ENCODE assay signal across 13 cellular contexts in the genomic region with DNA sequence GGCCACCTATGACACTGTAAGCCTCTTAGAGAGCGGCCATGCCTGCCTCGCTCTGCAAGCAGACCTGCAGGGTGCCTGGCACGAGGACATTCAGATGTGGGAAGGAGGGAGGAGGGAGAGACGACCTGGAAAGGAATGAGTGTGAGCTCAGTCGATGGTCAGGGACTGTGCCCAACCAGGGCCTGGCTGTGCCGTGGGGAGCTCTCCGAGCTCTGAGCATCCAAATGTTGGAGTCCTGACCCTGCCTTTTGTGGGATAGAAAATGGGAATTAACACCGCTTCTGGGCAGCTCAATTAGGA. TPM values are rescaled to one million over a fixed set of nuclear protein-coding genes. Genes with fewer than 3 reads are reported as not detected.
DNase-seq lines count a peak whose midpoint lies in the region; ATAC-seq, FAIRE-seq and TF ChIP-seq lines count a peak whose summit lies in the region.
"Had no signal": no experiment of that assay in that cellular context is flagged by ENCODE, and none has a peak within 500 bp of the region (broad histone marks: within the 10 kb centered on the region; RNA-seq: fewer than 3 reads in every experiment).

No MANE protein-coding gene starts in this region.

- no peak for TF ChIP-seq RAD21 in K562 (CRISPR knock-in tag; conservative IDR thresholded peaks at IDR 0.05 in 1 of 2, IDR thresholded peaks at IDR 0.05 in 1 of 2)

- H3K18ac ChIP-seq in mesenchymal stem cell (ENCODE audit: low read depth in 1 of 2, low read length in 2 of 2), result peak overlapping the region; percentile 90 to 93

- H2AFZ ChIP-seq in K562 (ENCODE audit: low read depth, low read length) (peak overlapping the region; percentile 94), mesenchymal stem cell (ENCODE audit: low read depth, low read length) (no peak overlapping the region)

- no peaks in the 10 kb centered on the region for H3K9me3 Mint-ChIP-seq in activated naive CD4-positive, alpha-beta T cell treated with anti-CD3 and anti-CD28 coated beads for 36 hours

- H2BK120ac ChIP-seq in mesenchymal stem cell (ENCODE audit: low read depth, low read length), result no peak overlapping the region

- H3K27ac Mint-ChIP-seq in activated naive CD4-positive, alpha-beta T cell treated with anti-CD3 and anti-CD28 coated beads for 36 hours, result peak overlapping the region; percentile 41
- H3K27ac Mint-ChIP-seq: activated T-cell treated with anti-CD3 and anti-CD28 coated beads, Interleukin-2, amount 50 U/mL, for 72 hours had no signal

- H2BK5ac ChIP-seq in mesenchymal stem cell (ENCODE audit: low read depth, low read length, poor library complexity, severe bottlenecking), result no peak overlapping the region

- H3K9ac ChIP-seq in K562 (ENCODE audit: insufficient read depth in 1 of 2, low read depth in 2 of 2, low read length in 2 of 2), result peak overlapping the region; percentile 76 to 87
- H3K9ac ChIP-seq in mesenchymal stem cell (ENCODE audit: low read length), result peak overlapping the region; percentile 80

- H2BK15ac ChIP-seq in mesenchymal stem cell (ENCODE audit: low read depth, poor library complexity, severe bottlenecking), result peak overlapping the region; percentile 31

- H4K8ac ChIP-seq in mesenchymal stem cell (ENCODE audit: low read length), result peak overlapping the region; percentile 80

- POLR2A ChIA-PET in K562 (lab: Yijun Ruan, JAX), result interaction anchor here (0.6 to 1.6 kb wide), 8 partner anchors 10 to 104 kb away, joined by 4 to 10 read pairs (median 4); a partner anchor contains a TSS

- H3K9me3 ChIP-seq in K562 (replicated peaks; ENCODE audit: control insufficient read depth, insufficient read depth, low read depth, low read length), result no peaks in the 10 kb centered on the region
- H3K9me3 ChIP-seq in mesenchymal stem cell (ENCODE audit: control insufficient read depth, low read length), result no peaks in the 10 kb centered on the region
- H3K9me3 ChIP-seq: heart left ventricle, left ventricle myocardium inferior had no signal

- peaks cover 8% of the 10 kb centered on the region for H3K9me1 ChIP-seq in K562 (ENCODE audit: control insufficient read depth, insufficient read depth, low read length)

- H3K4me2 ChIP-seq in K562 (ENCODE audit: insufficient read depth, low read length), result peak overlapping the region; percentile 66
- H3K4me2 ChIP-seq in mesenchymal stem cell (ENCODE audit: low read length, poor library complexity, severe bottlenecking), result no peak overlapping the region

- no peak overlapping the region for H3K4ac ChIP-seq in mesenchymal stem cell (ENCODE audit: low read depth in 1 of 2, low read length in 2 of 2)

- intact Hi-C loops in activated naive CD4-positive, alpha-beta T cell treated with anti-CD3 and anti-CD28 coated beads for 36 hours (cut with micrococcal nuclease), result no loop called here
- intact Hi-C loops in K562 (cut with micrococcal nuclease), result no loop called here

- no peaks in the 10 kb centered on the region for H4K20me1 ChIP-seq in K562 (replicated peaks; ENCODE audit: control insufficient read depth, insufficient read depth, low read length)

- no peak for TF ChIP-seq CTCF in K562 (IDR thresholded peaks at IDR 0.05 in 2 of 3, conservative IDR thresholded peaks at IDR 0.05 in 1 of 3; ENCODE audit: insufficient read depth in 2 of 3, low read depth in 1 of 3, low read length in 3 of 3)

- peaks cover 2% of the 10 kb centered on the region for H3K36me3 Mint-ChIP-seq in activated naive CD4-positive, alpha-beta T cell treated with anti-CD3 and anti-CD28 coated beads for 36 hours (ENCODE audit: low read depth)

- peak overlapping the region; percentile 100 for H4K91ac ChIP-seq in mesenchymal stem cell (ENCODE audit: low read length)

- H3K27me3 ChIP-seq in K562 (ENCODE audit: control insufficient read depth in 2 of 2, insufficient read depth in 2 of 2, low read length in 2 of 2) (no peaks in the 10 kb centered on the region), mesenchymal stem cell (ENCODE audit: control insufficient read depth in 1 of 2, insufficient read depth in 1 of 2, low read length in 2 of 2) (no peaks in the 10 kb centered on the region)
- H3K27me3 ChIP-seq: heart left ventricle had no signal

- H3K4me3 ChIP-seq in K562 (no peak overlapping the region), mesenchymal stem cell (ENCODE audit: insufficient read depth in 1 of 2, low read depth in 1 of 2, low read length in 2 of 2) (no peak overlapping the region), urinary bladder (ENCODE audit: low read depth, low read length) (no peak overlapping the region)
- H3K4me3 ChIP-seq: heart left ventricle, left ventricle myocardium inferior had no signal

- H3K4me1 ChIP-seq in K562 (replicated peaks in 1 of 2; ENCODE audit: control insufficient read depth in 2 of 2, insufficient read depth in 2 of 2, low read length in 2 of 2), result peaks cover 33 to 63% of the 10 kb centered on the region in 2 experiments
- peaks cover 27% of the 10 kb centered on the region for H3K4me1 ChIP-seq in mesenchymal stem cell (ENCODE audit: control insufficient read depth, insufficient read depth, low read depth, low read length)
- H3K4me1 ChIP-seq in urinary bladder (ENCODE audit: insufficient read depth), result no peaks in the 10 kb centered on the region

- H3K14ac ChIP-seq in mesenchymal stem cell (ENCODE audit: low read length in 2 of 2), result no peak overlapping the region

- H2AK5ac ChIP-seq in mesenchymal stem cell (ENCODE audit: low read length, severe bottlenecking), result peak overlapping the region; percentile 16

- 66% methylated on average over 8 of the region's 8 CpGs for WGBS in K562 (ENCODE audit: insufficient coverage, low coverage, missing lambda C conversion rate)
- 76% methylated on average over 6 of the region's 8 CpGs for WGBS in mesenchymal stem cell
- 55% methylated on average over 8 of the region's 8 CpGs for WGBS in urinary bladder

- ATAC-seq in K562 (no peak), HG02678 (IDR thresholded peaks at IDR 0.05; ENCODE audit: unreplicated experiment) (no peak)
- ATAC-seq: activated T-cell treated with anti-CD3 and anti-CD28 coated beads, Interleukin-2, amount 50 U/mL, for 72 hours had no signal

- no peak for DNase-seq in activated naive CD4-positive, alpha-beta T cell treated with anti-CD3 and anti-CD28 coated beads for 36 hours
- DNase-seq in activated naive CD4-positive, alpha-beta T cell treated with Interleukin-2 at 50 U/mL for 16 hours, result no peak
- DNase-seq in K562 (ENCODE audit: extremely low read depth in 1 of 4, low spot score in 3 of 4) (no peak), mesenchymal stem cell (no peak), NCI-H510A treated with DMSO at 0.1 percent for 48 hours (lab: John Stamatoyannopoulos, UW) (no peak)
- no peak for DNase-seq in stimulated activated CD4-positive, alpha-beta T cell treated with anti-CD3 and anti-CD28 coated beads, Interleukin-12 subunit alpha, Interleukin-12 subunit beta, amount 100 ng/mL, for 4 hours
- DNase-seq: activated CD4-positive, alpha-beta T cell treated with anti-CD3 and anti-CD28 coated beads for 48 hours; activated T-cell treated with anti-CD3 and anti-CD28 coated beads, Interleukin-2, amount 50 U/mL, for 72 hours; heart left ventricle; left ventricle myocardium inferior; NCI-H2029 had no signal

- peaks cover 6% of the 10 kb centered on the region for H3K79me1 ChIP-seq in mesenchymal stem cell (replicated peaks; ENCODE audit: low read length, poor library complexity, severe bottlenecking)

- no peak for FAIRE-seq in K562 (lab: Jason Lieb, UNC)

- no peaks in the 10 kb centered on the region for H3K27me3 Mint-ChIP-seq in activated naive CD4-positive, alpha-beta T cell treated with anti-CD3 and anti-CD28 coated beads for 36 hours (ENCODE audit: low read depth)

- no peak for TF ChIP-seq POLR2A in K562 (conservative IDR thresholded peaks at IDR 0.05)

- H3K36me3 ChIP-seq in K562 (ENCODE audit: control insufficient read depth, insufficient read depth, low read length), result peaks cover 21% of the 10 kb centered on the region; the same call in 2 of the 3 replicates
- H3K36me3 ChIP-seq in mesenchymal stem cell (ENCODE audit: control insufficient read depth in 1 of 2, insufficient read depth in 2 of 2, low read depth in 1 of 2, low read length in 2 of 2), result peaks cover 16 to 30% of the 10 kb centered on the region in 2 experiments
- no peaks in the 10 kb centered on the region for H3K36me3 ChIP-seq in urinary bladder (ENCODE audit: insufficient read depth)

- H3K27ac ChIP-seq in K562 (ENCODE audit: extremely low read depth, low read depth, low read length) (peak overlapping the region; percentile 91), mesenchymal stem cell (ENCODE audit: low read length, poor library complexity, severe bottlenecking) (no peak overlapping the region), urinary bladder (ENCODE audit: low read depth) (peak overlapping the region; percentile 40)
- H3K27ac ChIP-seq: left ventricle myocardium inferior had no signal

- no TSS peak for BruUV-seq in K562 (replicated peaks; lab: Mats Ljungman, UMichigan)

- in situ Hi-C loops in K562 (cut with MboI), result no loop called here

- H3K79me2 ChIP-seq in K562 (ENCODE audit: control insufficient read depth, insufficient read depth, low read length), result no peaks in the 10 kb centered on the region

- no peak overlapping the region for H3K23ac ChIP-seq in mesenchymal stem cell (ENCODE audit: low read length in 2 of 2)

- no peak for TF ChIP-seq EP300 in K562 (IDR thresholded peaks at IDR 0.05; ENCODE audit: low read length)

- CTCF ChIA-PET in activated naive CD4-positive, alpha-beta T cell treated with anti-CD3 and anti-CD28 coated beads for 36 hours (lab: Charles Lee), result interaction anchor here (1.6 kb wide), 1 partner anchor 21 kb away, joined by 4 read pairs; a partner anchor contains a TSS
- CTCF ChIA-PET in K562 (lab: Yijun Ruan, JAX; ENCODE audit: low intra/inter-chr PET ratio), result no interaction called here

- peaks cover 6% of the 10 kb centered on the region for H3K4me1 Mint-ChIP-seq in activated naive CD4-positive, alpha-beta T cell treated with anti-CD3 and anti-CD28 coated beads for 36 hours (ENCODE audit: low read depth)

- peak overlapping the region; percentile 75 for H2BK12ac ChIP-seq in mesenchymal stem cell (ENCODE audit: low read length in 2 of 2)

- no peak overlapping the region for H3K4me3 Mint-ChIP-seq in activated naive CD4-positive, alpha-beta T cell treated with anti-CD3 and anti-CD28 coated beads for 36 hours
- H3K4me3 Mint-ChIP-seq: activated T-cell treated with anti-CD3 and anti-CD28 coated beads, Interleukin-2, amount 50 U/mL, for 72 hours had no signal

RNA-seq across cellular contexts. Expression of a gene that starts 7.3 kb away (rescaled TPM):
- total RNA-seq in activated naive CD4-positive, alpha-beta T cell treated with anti-CD3 and anti-CD28 coated beads for 36 hours, result 10 to 100 TPM; 22.8 to 23.0 TPM
- 10.6 and 21.9 TPM in 2 replicates for total RNA-seq in K562 (2011; cell fraction: chromatin; rRNA removed; ENCODE audit: low replicate concordance)
- total RNA-seq in K562 (2011; cell fraction: nucleolus; rRNA removed), result 19.5 and 22.0 TPM in 2 replicates
- 18.3 and 24.3 TPM in 2 replicates for total RNA-seq in K562 (2011; cell fraction: nucleoplasm; rRNA removed)
- total RNA-seq in K562 (2014; rRNA removed), result 23.1 and 29.0 TPM in 2 replicates
- 20.8 and 21.1 TPM in 2 replicates for total RNA-seq in K562 (2014; rRNA removed; fragmentation: Illumina TruSeq; extraction: Trizol)
- total RNA-seq in K562 (2015; rRNA removed; fragmentation: Illumina TruSeq; extraction: Trizol), result 31.7 and 34.9 TPM in 2 replicates
- total RNA-seq in K562 (2021), result 43.5 and 48.1 TPM in 2 replicates
- polyA plus RNA-seq in K562 (2011; rRNA removed), result 46.6 and 58.0 TPM in 2 replicates
- 74.4 and 80.8 TPM in 2 replicates for polyA plus RNA-seq in K562 (2011; cell fraction: cytosol; rRNA removed)
- 36.5 and 43.3 TPM in 2 replicates for polyA plus RNA-seq in K562 (2011; cell fraction: nucleus; rRNA removed)
- polyA plus RNA-seq in K562 (2012), result 76.9 and 118 TPM in 2 replicates
- 64.2 and 79.8 TPM in 2 replicates for polyA plus RNA-seq in K562 (2014; fragmentation: Illumina TruSeq; extraction: Trizol)
- 10 to 100 TPM; 12.4 to 17.1 TPM for polyA plus RNA-seq in K562 (2014; fragmentation: Nextera tagmentation; extraction: Ambion mirVana)
- polyA plus RNA-seq in K562 (2014; rRNA removed), result 65.0 and 67.8 TPM in 2 replicates
- 33.5 and 37.4 TPM in 2 replicates for polyA minus RNA-seq in K562 (2011; rRNA and poly(A)+ RNA removed)
- 14.2 and 21.7 TPM in 2 replicates for polyA minus RNA-seq in K562 (2011; cell fraction: cytosol; rRNA and poly(A)+ RNA removed)
- 9.0 and 14.1 TPM in 2 replicates for polyA minus RNA-seq in K562 (2011; cell fraction: nucleus; rRNA and poly(A)+ RNA removed)
- 276 TPM for polyA plus RNA-seq in mesenchymal stem cell (2013, experiment 1 of 2)
- 282 TPM for polyA plus RNA-seq in mesenchymal stem cell (2013, experiment 2 of 2)
- total RNA-seq in urinary bladder, result 11.0 TPM
- polyA plus RNA-seq in urinary bladder, result 91.8 TPM

RNA-seq across cellular contexts. Expression of a gene that starts 20.6 kb away (rescaled TPM):
- 10 to 100 TPM; 33.6 to 35.5 TPM for total RNA-seq in activated naive CD4-positive, alpha-beta T cell treated with anti-CD3 and anti-CD28 coated beads for 36 hours
- total RNA-seq in K562 (2011; cell fraction: chromatin; rRNA removed; ENCODE audit: low replicate concordance), result 200 and 398 TPM in 2 replicates
- total RNA-seq in K562 (2011; cell fraction: nucleolus; rRNA removed), result 176 and 196 TPM in 2 replicates
- 186 and 220 TPM in 2 replicates for total RNA-seq in K562 (2011; cell fraction: nucleoplasm; rRNA removed)
- 68.6 and 84.3 TPM in 2 replicates for total RNA-seq in K562 (2014; rRNA removed)
- total RNA-seq in K562 (2014; rRNA removed; fragmentation: Illumina TruSeq; extraction: Trizol), result 40.5 and 48.5 TPM in 2 replicates
- 51.6 and 52.9 TPM in 2 replicates for total RNA-seq in K562 (2015; rRNA removed; fragmentation: Illumina TruSeq; extraction: Trizol)
- total RNA-seq in K562 (2021), result 89.1 and 105 TPM in 2 replicates
- polyA plus RNA-seq in K562 (2011; rRNA removed), result 38.0 and 47.3 TPM in 2 replicates
- polyA plus RNA-seq in K562 (2011; cell fraction: cytosol; rRNA removed), result 22.9 and 23.5 TPM in 2 replicates
- 233 and 286 TPM in 2 replicates for polyA plus RNA-seq in K562 (2011; cell fraction: nucleus; rRNA removed)
- polyA plus RNA-seq in K562 (2012), result 35.6 and 62.2 TPM in 2 replicates
- 79.7 and 97.5 TPM in 2 replicates for polyA plus RNA-seq in K562 (2014; fragmentation: Illumina TruSeq; extraction: Trizol)
- 1 to 10 TPM in 1 of 2 experiments, under 1 TPM in 1; 0.89 to 1.8 TPM for polyA plus RNA-seq in K562 (2014; fragmentation: Nextera tagmentation; extraction: Ambion mirVana)
- polyA plus RNA-seq in K562 (2014; rRNA removed), result 60.2 and 64.7 TPM in 2 replicates
- polyA minus RNA-seq in K562 (2011; rRNA and poly(A)+ RNA removed), result 23.9 and 28.6 TPM in 2 replicates
- polyA minus RNA-seq in K562 (2011; cell fraction: cytosol; rRNA and poly(A)+ RNA removed), result 20.8 and 22.0 TPM in 2 replicates
- 66.5 and 104 TPM in 2 replicates for polyA minus RNA-seq in K562 (2011; cell fraction: nucleus; rRNA and poly(A)+ RNA removed)
- 14.5 TPM for polyA plus RNA-seq in mesenchymal stem cell (2013, experiment 1 of 2)
- polyA plus RNA-seq in mesenchymal stem cell (2013, experiment 2 of 2), result 14.1 TPM
- 12.3 TPM for total RNA-seq in urinary bladder
- 11.6 TPM for polyA plus RNA-seq in urinary bladder

RNA-seq across cellular contexts. Expression of a gene that starts 49.9 kb away (rescaled TPM):
- total RNA-seq in activated naive CD4-positive, alpha-beta T cell treated with anti-CD3 and anti-CD28 coated beads for 36 hours, result 100 to 1,000 TPM; 125 to 133 TPM
- 130 and 265 TPM in 2 replicates for total RNA-seq in K562 (2011; cell fraction: chromatin; rRNA removed; ENCODE audit: low replicate concordance)
- 121 and 125 TPM in 2 replicates for total RNA-seq in K562 (2011; cell fraction: nucleolus; rRNA removed)
- 113 and 116 TPM in 2 replicates for total RNA-seq in K562 (2011; cell fraction: nucleoplasm; rRNA removed)
- total RNA-seq in K562 (2014; rRNA removed) (95.1 and 117 TPM in 2 replicates), K562 (2014; rRNA removed; fragmentation: Illumina TruSeq; extraction: Trizol) (57.2 and 71.2 TPM in 2 replicates), K562 (2015; rRNA removed; fragmentation: Illumina TruSeq; extraction: Trizol) (46.8 and 47.5 TPM in 2 replicates), K562 (2021) (162 TPM in 2 replicates), urinary bladder (30.8 TPM)
- polyA plus RNA-seq in K562 (2011; rRNA removed) (135 and 158 TPM in 2 replicates), K562 (2014; fragmentation: Illumina TruSeq; extraction: Trizol) (80.6 and 84.8 TPM in 2 replicates), K562 (2014; fragmentation: Nextera tagmentation; extraction: Ambion mirVana) (1 to 10 TPM; 5.6 to 8.9 TPM), K562 (2014; rRNA removed) (76.5 and 103 TPM in 2 replicates), urinary bladder (34.1 TPM)
- 118 and 126 TPM in 2 replicates for polyA plus RNA-seq in K562 (2011; cell fraction: cytosol; rRNA removed)
- 116 TPM in 2 replicates for polyA plus RNA-seq in K562 (2011; cell fraction: nucleus; rRNA removed)
- 82.1 and 83.5 TPM in 2 replicates for polyA plus RNA-seq in K562 (2012)
- polyA minus RNA-seq in K562 (2011; rRNA and poly(A)+ RNA removed), result 203 and 232 TPM in 2 replicates
- polyA minus RNA-seq in K562 (2011; cell fraction: cytosol; rRNA and poly(A)+ RNA removed), result 63.0 and 91.6 TPM in 2 replicates
- polyA minus RNA-seq in K562 (2011; cell fraction: nucleus; rRNA and poly(A)+ RNA removed), result 27.7 and 39.5 TPM in 2 replicates
- 72.9 TPM for polyA plus RNA-seq in mesenchymal stem cell (2013, experiment 1 of 2)
- 72.1 TPM for polyA plus RNA-seq in mesenchymal stem cell (2013, experiment 2 of 2)
